In genomic region chr22:23183107-23183698, GRCh38 we compare ENCODE assay signal across 7 cellular contexts. TPM values are rescaled to one million over a fixed set of nuclear protein-coding genes. Genes with fewer than 3 reads are reported as not detected.
A peak's percentile ranks its signal among the peaks of the same experiment; 100 is the strongest.
DNase-seq lines count a peak whose midpoint lies in the region; TF ChIP-seq lines count a peak whose summit lies in the region.

No MANE protein-coding gene starts in this region.

- no peaks in the 10 kb centered on the region for H3K27me3 Mint-ChIP-seq in activated naive CD8-positive, alpha-beta T cell treated with anti-CD3 and anti-CD28 coated beads for 36 hours

- H3K79me2 ChIP-seq in parathyroid adenoma: peaks cover 2% of the 10 kb centered on the region

- H3K4me3 ChIP-seq in left ventricle myocardium inferior (peak overlapping the region; percentile 78), parathyroid adenoma (ENCODE audit: low read depth, low read length) (peak overlapping the region; percentile 36)

- H3K4me1 ChIP-seq in left ventricle myocardium inferior (peaks cover 74% of the 10 kb centered on the region), parathyroid adenoma (peaks cover 12% of the 10 kb centered on the region)

- peak overlapping the region; percentile 88 for H3K4me3 Mint-ChIP-seq in activated naive CD8-positive, alpha-beta T cell treated with anti-CD3 and anti-CD28 coated beads for 36 hours

- H3K27me3 ChIP-seq in left ventricle myocardium inferior (ENCODE audit: low read depth): no peaks in the 10 kb centered on the region
- H3K27me3 ChIP-seq in parathyroid adenoma (ENCODE audit: control insufficient read depth, insufficient read depth, low read length): no peaks in the 10 kb centered on the region

- H3K4me1 Mint-ChIP-seq in activated naive CD8-positive, alpha-beta T cell treated with anti-CD3 and anti-CD28 coated beads for 36 hours: peaks cover 58% of the 10 kb centered on the region

- peak overlapping the region; percentile 51 for H3K4me2 ChIP-seq in parathyroid adenoma (ENCODE audit: low read length)

- H3K36me3 ChIP-seq in left ventricle myocardium inferior (no peaks in the 10 kb centered on the region), parathyroid adenoma (ENCODE audit: control insufficient read depth, insufficient read depth, low read length) (no peaks in the 10 kb centered on the region)

- peaks cover 29% of the 10 kb centered on the region for H3K36me3 Mint-ChIP-seq in activated naive CD8-positive, alpha-beta T cell treated with anti-CD3 and anti-CD28 coated beads for 36 hours

- peaks cover 3% of the 10 kb centered on the region for H3K9me3 Mint-ChIP-seq in activated naive CD8-positive, alpha-beta T cell treated with anti-CD3 and anti-CD28 coated beads for 36 hours

- no peak overlapping the region for H3K9ac ChIP-seq in parathyroid adenoma

- H3K27ac ChIP-seq in left ventricle myocardium inferior (replicated peaks) (peak overlapping the region; percentile 27), parathyroid adenoma (no peak overlapping the region)

- H3K27ac Mint-ChIP-seq in activated naive CD8-positive, alpha-beta T cell treated with anti-CD3 and anti-CD28 coated beads for 36 hours: peak overlapping the region; percentile 89

- H3K9me3 ChIP-seq in left ventricle myocardium inferior (replicated peaks) (no peaks in the 10 kb centered on the region), parathyroid adenoma (ENCODE audit: control insufficient read depth, low read length) (no peaks in the 10 kb centered on the region)

- TF ChIP-seq CTCF in left ventricle myocardium inferior (IDR thresholded peaks at IDR 0.05; ENCODE audit: borderline replicate concordance) (no peak), parathyroid adenoma (IDR thresholded peaks at IDR 0.05) (no peak)

- intact Hi-C loops in left ventricle myocardium inferior (cut with micrococcal nuclease): no loop called here

- H2AFZ ChIP-seq in parathyroid adenoma: no peak overlapping the region

- DNase-seq in EL (peak; percentile 57), M059J (ENCODE audit: low read depth) (peak; percentile 74), left ventricle myocardium inferior (peak; percentile 35), cerebellum (ENCODE audit: low spot score) (no peak)
- no peak for DNase-seq in activated naive CD8-positive, alpha-beta T cell treated with anti-CD3 and anti-CD28 coated beads for 36 hours
- DNase-seq in stimulated activated naive CD4-positive, alpha-beta T cell treated with Interleukin-2 at 50 U/mL for 16 hours (lab: John Stamatoyannopoulos, UW): no peak

RNA-seq across cellular contexts. Expression of gene BCR, which starts 2.9 kb away (rescaled TPM):
- total RNA-seq in M059J (2014; rRNA removed; shearing (Covaris generic)): 6.4 and 13.9 TPM in 2 replicates
- 10 to 100 TPM; 28.3 to 32.0 TPM for total RNA-seq in activated naive CD8-positive, alpha-beta T cell treated with anti-CD3 and anti-CD28 coated beads for 36 hours
- total RNA-seq in left ventricle myocardium inferior (26.7 TPM), cerebellum (57.5 TPM)

RNA-seq across cellular contexts. Expression of gene RAB36, which starts 37.9 kb away (rescaled TPM):
- total RNA-seq in M059J (2014; rRNA removed; shearing (Covaris generic)): 2.7 and 3.4 TPM in 2 replicates
- total RNA-seq in activated naive CD8-positive, alpha-beta T cell treated with anti-CD3 and anti-CD28 coated beads for 36 hours: 1 to 10 TPM in 1 of 2 experiments, under 1 TPM in 1; 0.90 to 1.0 TPM
- total RNA-seq in left ventricle myocardium inferior (0.47 TPM), cerebellum (6.8 TPM)

RNA-seq across cellular contexts. Expression of gene RSPH14, which starts 41.4 kb away (rescaled TPM):
- not detected in 2 replicates for total RNA-seq in M059J (2014; rRNA removed; shearing (Covaris generic))
- total RNA-seq in activated naive CD8-positive, alpha-beta T cell treated with anti-CD3 and anti-CD28 coated beads for 36 hours: under 1 TPM in 1 of 2 experiments, not detected in 1; 0.48 TPM
- total RNA-seq in left ventricle myocardium inferior (not detected), cerebellum (5.5 TPM)

Comparison
In these comparisons a context has a peak if more than half of its experiments do, and no peak if none do; other contexts are left out.
1. DNase-seq: peak in EL (single experiment), M059J (single experiment) and left ventricle myocardium inferior (single experiment); none in activated naive CD8-positive, alpha-beta T cell treated with anti-CD3 and anti-CD28 coated beads for 36 hours (single experiment), stimulated activated naive CD4-positive, alpha-beta T cell treated with Interleukin-2 at 50 U/mL for 16 hours (single experiment) and cerebellum (single experiment).